15 cellular contexts compared by ENCODE assay signal in genomic region chr4:186704059-186704458, GRCh38. TPM values are rescaled to one million over a fixed set of nuclear protein-coding genes. Genes with fewer than 3 reads are reported as not detected.
"Had no signal": no experiment of that assay in that cellular context is flagged by ENCODE, and none has a peak within 500 bp of the region (broad histone marks: within the 10 kb centered on the region; RNA-seq: fewer than 3 reads in every experiment).

No MANE protein-coding gene starts in this region.

- H3K4me1 ChIP-seq: psoas muscle had no signal

- H3K27ac ChIP-seq: psoas muscle had no signal

- ATAC-seq: activated CD8-positive, alpha-beta T cell treated with anti-CD3 and anti-CD28 coated beads, Interleukin-2, amount 10 ng/mL, durations not matched to agents 7 days and 5 days; naive thymus-derived CD4-positive, alpha-beta T cell; psoas muscle; sciatic nerve; stimulated activated naive CD8-positive, alpha-beta T cell treated with anti-CD3 and anti-CD28 coated beads, Interleukin-15, Interleukin-2, amounts not matched to agents 100 U/mL and 50 U/mL, for 24 hours had no signal

- H3K9me3 Mint-ChIP-seq: dendritic cell treated with granulocyte-macrophage colony-stimulating factor and Interleukin-4, amounts not matched to agents 40 ng/mL and 50 ng/mL, for 4 days had no signal

- H3K27me3 Mint-ChIP-seq: dendritic cell treated with granulocyte-macrophage colony-stimulating factor and Interleukin-4, amounts not matched to agents 40 ng/mL and 50 ng/mL, for 4 days had no signal

- H3K27me3 ChIP-seq: testis, vagina had no signal

- FAIRE-seq: islet of Langerhans had no signal

- DNase-seq: activated CD4-positive, alpha-beta T cell treated with anti-CD3 and anti-CD28 coated beads for 1 hour; activated CD8-positive, alpha-beta memory T cell treated with anti-CD3 and anti-CD28 coated beads, Interleukin-2, amount 50 U/mL, for 48 hours; activated CD8-positive, alpha-beta T cell treated with anti-CD3 and anti-CD28 coated beads, Interleukin-2, amount 10 ng/mL, durations not matched to agents 7 days and 5 days; erythroblast; naive thymus-derived CD4-positive, alpha-beta T cell; nucleus accumbens; psoas muscle; stimulated activated CD4-positive, alpha-beta T cell treated with anti-CD3 and anti-CD28 coated beads, Interleukin-12 subunit alpha, Interleukin-12 subunit beta, amount 100 ng/mL, for 4 hours; stimulated activated naive CD8-positive, alpha-beta T cell treated with anti-CD3 and anti-CD28 coated beads, Interleukin-15, Interleukin-2, amounts not matched to agents 100 U/mL and 50 U/mL, for 24 hours; testis had no signal

- H3K36me3 Mint-ChIP-seq: naive thymus-derived CD4-positive, alpha-beta T cell had no signal

- H3K9me3 ChIP-seq: psoas muscle, testis, vagina had no signal

- H3K27ac Mint-ChIP-seq: activated CD8-positive, alpha-beta T cell treated with anti-CD3 and anti-CD28 coated beads, Interleukin-2, amount 10 ng/mL, durations not matched to agents 7 days and 5 days; dendritic cell treated with granulocyte-macrophage colony-stimulating factor and Interleukin-4, amounts not matched to agents 40 ng/mL and 50 ng/mL, for 4 days; naive thymus-derived CD4-positive, alpha-beta T cell; T-helper 2 cell treated with Interferon-gamma antibody and Interleukin-4, amounts not matched to agents 5 μg/mL and 100 μg/mL, for 36 hours had no signal

- H3K4me1 Mint-ChIP-seq: naive thymus-derived CD4-positive, alpha-beta T cell had no signal

- H3K4me3 ChIP-seq: psoas muscle, testis, vagina had no signal

- H3K4me3 Mint-ChIP-seq: activated CD8-positive, alpha-beta T cell treated with anti-CD3 and anti-CD28 coated beads, Interleukin-2, amount 10 ng/mL, durations not matched to agents 7 days and 5 days; dendritic cell treated with granulocyte-macrophage colony-stimulating factor and Interleukin-4, amounts not matched to agents 40 ng/mL and 50 ng/mL, for 4 days; naive thymus-derived CD4-positive, alpha-beta T cell; T-helper 2 cell treated with Interferon-gamma antibody and Interleukin-4, amounts not matched to agents 5 μg/mL and 100 μg/mL, for 36 hours had no signal

RNA-seq across cellular contexts. Expression of gene FAT1, which starts 19.6 kb away (rescaled TPM):
- total RNA-seq: activated CD8-positive, alpha-beta T cell treated with anti-CD3 and anti-CD28 coated beads, Interleukin-2, amount 10 ng/mL, durations not matched to agents 7 days and 5 days had no signal
- polyA plus RNA-seq: naive thymus-derived CD4-positive, alpha-beta T cell had no signal
